Comparison of ENCODE assay signal across 1 cellular context in the genomic region with DNA sequence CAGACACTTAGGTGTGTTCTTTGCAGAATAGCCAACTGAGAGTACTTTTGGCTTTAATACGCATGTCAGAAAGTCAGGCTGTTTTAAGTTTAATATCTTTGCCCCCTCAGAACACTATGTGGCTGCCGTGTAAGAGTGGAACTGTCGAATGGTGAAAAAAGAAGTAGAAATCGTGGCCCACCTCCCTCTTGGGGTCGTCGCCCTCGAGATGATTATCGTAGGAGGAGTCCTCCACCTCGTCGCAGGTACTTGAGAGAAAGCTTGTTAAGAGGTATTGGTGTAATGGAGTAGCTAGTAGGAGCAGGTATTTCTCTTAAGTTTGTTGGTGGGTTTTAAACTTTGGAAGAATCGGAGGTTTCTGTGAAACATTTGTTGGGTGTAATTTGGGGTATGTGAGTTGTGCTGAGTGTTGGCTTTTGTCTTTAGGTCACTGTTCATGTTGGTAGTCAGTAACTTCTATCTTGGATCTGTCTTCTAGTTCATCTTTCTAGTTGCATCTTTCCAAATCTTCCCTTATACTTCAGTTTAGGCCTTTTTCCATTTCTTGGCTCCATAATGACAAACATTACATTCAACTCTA.
TF ChIP-seq lines count a peak whose summit lies in the region.

No MANE protein-coding gene starts in this region.

TF ChIP-seq in HepG2, 621 proteins besides CTCF, POLR2A, EP300 and RAD21 (continued from another document):
- TF ChIP-seq, protein P1, sequence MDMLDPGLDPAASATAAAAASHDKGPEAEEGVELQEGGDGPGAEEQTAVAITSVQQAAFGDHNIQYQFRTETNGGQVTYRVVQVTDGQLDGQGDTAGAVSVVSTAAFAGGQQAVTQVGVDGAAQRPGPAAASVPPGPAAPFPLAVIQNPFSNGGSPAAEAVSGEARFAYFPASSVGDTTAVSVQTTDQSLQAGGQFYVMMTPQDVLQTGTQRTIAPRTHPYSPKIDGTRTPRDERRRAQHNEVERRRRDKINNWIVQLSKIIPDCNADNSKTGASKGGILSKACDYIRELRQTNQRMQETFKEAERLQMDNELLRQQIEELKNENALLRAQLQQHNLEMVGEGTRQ (IDR thresholded peaks at IDR 0.05; ENCODE audit: low read depth, low read length): no peak
- TF ChIP-seq, protein P1 (CRISPR knock-in tag; IDR thresholded peaks at IDR 0.05; ENCODE audit: borderline replicate concordance): no peak
- no peak for TF ChIP-seq ZNF317 (CRISPR knock-in tag; IDR thresholded peaks at IDR 0.05)
- no peak for TF ChIP-seq ZNF891 (CRISPR knock-in tag; IDR thresholded peaks at IDR 0.05)
